Comparison of ENCODE assay signal across 8 cellular contexts in genomic region chr19:41397086-41398041, GRCh38. TPM values are rescaled to one million over a fixed set of nuclear protein-coding genes. Genes with fewer than 3 reads are reported as not detected.
DNase-seq lines count a peak whose midpoint lies in the region; ATAC-seq, FAIRE-seq and TF ChIP-seq lines count a peak whose summit lies in the region.

BCKDHA (plus strand) TSS chr19:41397818; CDS start chr19:41397828, 10 bp downstream.
EXOSC5 (minus strand) TSS chr19:41397359; CDS start chr19:41397328, 31 bp downstream.

- H3K4me3 Mint-ChIP-seq in naive thymus-derived CD8-positive, alpha-beta T cell = peak within 1 kb of the TSS; percentile 98 to 99 (median 98)

- peaks cover 61% of the 10 kb centered on the region for H3K79me2 ChIP-seq in Loucy (ENCODE audit: insufficient read depth, low read length)

- FAIRE-seq in H54 (lab: Jason Lieb, UNC) = peak; percentile 93

- H3K4me1 ChIP-seq in Loucy (ENCODE audit: insufficient read depth, low read length, poor library complexity, severe bottlenecking) = peaks cover 19% of the 10 kb centered on the region

- H3K9me3 ChIP-seq in Loucy (ENCODE audit: insufficient read depth, low read depth, low read length) = no peaks in the 10 kb centered on the region

- peaks cover 3% of the 10 kb centered on the region for H4K20me1 ChIP-seq in Loucy (ENCODE audit: insufficient read depth, low read length, poor library complexity, severe bottlenecking)

- H3K9me3 Mint-ChIP-seq in naive thymus-derived CD8-positive, alpha-beta T cell = no peaks in the 10 kb centered on the region

- TF ChIP-seq POLR2A in H54 (IDR thresholded peaks at IDR 0.05; ENCODE audit: low read depth, low read length) = peak; percentile 77
- TF ChIP-seq POLR2A in Raji (IDR thresholded peaks at IDR 0.05; ENCODE audit: insufficient read depth, low read depth, low read length) = peak; percentile 70

- no peaks in the 10 kb centered on the region for H3F3A ChIP-seq in Loucy (ENCODE audit: low read depth)

- TF ChIP-seq CTCF in Loucy (conservative IDR thresholded peaks at IDR 0.05; ENCODE audit: low read length) = no peak
- no peak for TF ChIP-seq CTCF in fibroblast of mammary gland (conservative IDR thresholded peaks at IDR 0.05; ENCODE audit: control insufficient read depth, insufficient read depth, low read depth, low read length)

- no peaks in the 10 kb centered on the region for H3K36me3 ChIP-seq in Loucy (ENCODE audit: insufficient read depth, low read length)

- peak; percentile 98 for ATAC-seq in naive thymus-derived CD8-positive, alpha-beta T cell

- peak within 1 kb of the TSS; percentile 95 for H3K9ac ChIP-seq in Loucy (ENCODE audit: low read depth, low read length, poor library complexity, severe bottlenecking)

- DNase-seq in EL (peak; percentile 100), H54 (ENCODE audit: insufficient read length, low spot score) (peak; percentile 98), fibroblast of mammary gland (ENCODE audit: low read depth) (peak; percentile 100)
- peak; percentile 99 for DNase-seq in activated T-helper 9 cell treated with anti-CD3 and anti-CD28 coated beads, Interleukin-2, amount 50 U/mL, for 16 hours (ENCODE audit: low read depth)
- DNase-seq in naive thymus-derived CD8-positive, alpha-beta T cell = peak; percentile 97 to 100 (median 99)
- peak; percentile 92 to 99 (median 99) for DNase-seq in stimulated activated naive CD4-positive, alpha-beta T cell (lab: John Stamatoyannopoulos, UW)

- H3K4me3 ChIP-seq in Loucy (ENCODE audit: low read length, poor library complexity, severe bottlenecking) = peak within 1 kb of the TSS; percentile 97
- peak within 1 kb of the TSS; percentile 89 for H3K4me3 ChIP-seq in fibroblast of mammary gland (ENCODE audit: control insufficient read depth, low read depth, low read length)

- H3K4me1 Mint-ChIP-seq in naive thymus-derived CD8-positive, alpha-beta T cell = peaks cover 27 to 56% (median 51%) of the 10 kb centered on the region in 4 donors

- H2AFZ ChIP-seq in Loucy (ENCODE audit: low read length) = peak within 1 kb of the TSS; percentile 81

- H3K36me3 Mint-ChIP-seq in naive thymus-derived CD8-positive, alpha-beta T cell = peaks cover 0 to 23% (median 0%) of the 10 kb centered on the region in 3 donors

- POLR2A ChIA-PET in naive thymus-derived CD8-positive, alpha-beta T cell (lab: Charles Lee) = interaction anchor here (0.6 to 2.9 kb wide), 4 partner anchors 9 to 968 kb away, joined by 3 to 17 read pairs (median 6); partner anchors contain the start of gene B9D2

- H3K27me3 ChIP-seq in Loucy (ENCODE audit: insufficient read depth, low read length, poor library complexity, severe bottlenecking) = no peaks in the 10 kb centered on the region

- peak within 1 kb of the TSS; percentile 99 to 100 (median 100) for H3K27ac Mint-ChIP-seq in naive thymus-derived CD8-positive, alpha-beta T cell

- H3K4me2 ChIP-seq in Loucy (ENCODE audit: low read depth, low read length, poor library complexity, severe bottlenecking) = peak within 1 kb of the TSS; percentile 98

- H3K27me3 Mint-ChIP-seq in naive thymus-derived CD8-positive, alpha-beta T cell = peaks cover 0 to 2% (median 0%) of the 10 kb centered on the region in 5 donors

- H3K9me2 ChIP-seq in Loucy (replicated peaks; ENCODE audit: low read depth, low read length) = no peaks in the 10 kb centered on the region

RNA-seq across cellular contexts. Expression of gene BCKDHA, which starts in this region (rescaled TPM):
- 10 to 100 TPM; 15.9 to 18.7 TPM for total RNA-seq in naive thymus-derived CD8-positive, alpha-beta T cell
- 10 to 100 TPM; 51.8 to 67.3 (median 53.8) TPM for polyA plus RNA-seq in naive thymus-derived CD8-positive, alpha-beta T cell

RNA-seq across cellular contexts. Expression of gene EXOSC5, which starts in this region (rescaled TPM):
- 10 to 100 TPM; 18.3 to 22.9 TPM for total RNA-seq in naive thymus-derived CD8-positive, alpha-beta T cell
- polyA plus RNA-seq in naive thymus-derived CD8-positive, alpha-beta T cell = 10 to 100 TPM; 69.0 to 88.0 (median 84.8) TPM

Comparison
In these comparisons a context has a peak if more than half of its experiments do, and no peak if none do; other contexts are left out.
1. Peak in every context shown above with its lines: DNase-seq, ATAC-seq and H3K4me3 ChIP-seq.